ENCODE assay signal across 12 cellular contexts in genomic region chr2:55581875-55582547, GRCh38. TPM values are rescaled to one million over a fixed set of nuclear protein-coding genes. Genes with fewer than 3 reads are reported as not detected.
A peak's percentile ranks its signal among the peaks of the same experiment; 100 is the strongest.
DNase-seq lines count a peak whose midpoint lies in the region; ATAC-seq and TF ChIP-seq lines count a peak whose summit lies in the region.
"Had no signal": no experiment of that assay in that cellular context is flagged by ENCODE, and none has a peak within 500 bp of the region (broad histone marks: within the 10 kb centered on the region; RNA-seq: fewer than 3 reads in every experiment).

No MANE protein-coding gene starts in this region.

- TF ChIP-seq POLR2A in adrenal gland (IDR thresholded peaks at IDR 0.05), result no peak
- TF ChIP-seq POLR2A in thyroid gland (IDR thresholded peaks at IDR 0.05), result no peak

- CTCF ChIA-PET in activated naive CD4-positive, alpha-beta T cell treated with anti-CD3 and anti-CD28 coated beads for 36 hours (lab: Charles Lee), result interaction anchor here (0.8 to 1.2 kb wide), 2 partner anchors 16 to 645 kb away, joined by 3 to 4 read pairs; no protein-coding TSS in a partner anchor
- CTCF ChIA-PET in HEK293T (lab: Yijun Ruan, JAX), result no interaction called here

- TF ChIP-seq CTCF in adrenal gland (IDR thresholded peaks at IDR 0.05) (no peak), thyroid gland (IDR thresholded peaks at IDR 0.05) (no peak)

- ATAC-seq in GM21786 (IDR thresholded peaks at IDR 0.05; ENCODE audit: unreplicated experiment), result no peak

- POLR2A ChIA-PET in HEK293T (lab: Yijun Ruan, JAX), result no interaction called here

- peak overlapping the region; percentile 18 for H3K27ac Mint-ChIP-seq in activated naive CD4-positive, alpha-beta T cell treated with anti-CD3 and anti-CD28 coated beads for 36 hours

- H3K27ac ChIP-seq in adrenal gland (peak overlapping the region in 3 of 5 donors; percentile 10 to 45 (median 35)), thyroid gland (peak overlapping the region; percentile 6 to 19 (median 9))
- H3K27ac ChIP-seq: A549, neutrophil had no signal

- H3K27me3 ChIP-seq in adrenal gland, result no peaks in the 10 kb centered on the region
- H3K27me3 ChIP-seq in thyroid gland, result no peaks in the 10 kb centered on the region
- H3K27me3 ChIP-seq: neutrophil had no signal

- H3K36me3 ChIP-seq in adrenal gland (replicated peaks in 1 of 2) (peaks cover 0 to 30% of the 10 kb centered on the region in 2 donors), thyroid gland (peaks cover 0 to 3% of the 10 kb centered on the region in 2 donors)

- 36 to 38% (median 37%) methylated on average over 4 of the region's 4 CpGs for WGBS in adrenal gland, 4 donors
- 53 to 57% methylated on average over 4 of the region's 4 CpGs for WGBS in thyroid gland, 2 donors

- peaks cover 35% of the 10 kb centered on the region for H3K4me1 Mint-ChIP-seq in activated naive CD4-positive, alpha-beta T cell treated with anti-CD3 and anti-CD28 coated beads for 36 hours (ENCODE audit: low read depth)

- H3K4me3 ChIP-seq in adrenal gland, result no peak overlapping the region
- H3K4me3 ChIP-seq in thyroid gland (replicated peaks in 1 of 3), result no peak overlapping the region
- H3K4me3 ChIP-seq: A549 had no signal

- no peaks in the 10 kb centered on the region for H3K9me3 Mint-ChIP-seq in activated naive CD4-positive, alpha-beta T cell treated with anti-CD3 and anti-CD28 coated beads for 36 hours

- H3K4me3 Mint-ChIP-seq in activated naive CD4-positive, alpha-beta T cell treated with anti-CD3 and anti-CD28 coated beads for 36 hours, result no peak overlapping the region

- H3K27me3 Mint-ChIP-seq in activated naive CD4-positive, alpha-beta T cell treated with anti-CD3 and anti-CD28 coated beads for 36 hours (ENCODE audit: low read depth), result no peaks in the 10 kb centered on the region

- intact Hi-C loops in activated naive CD4-positive, alpha-beta T cell treated with anti-CD3 and anti-CD28 coated beads for 36 hours (cut with micrococcal nuclease), result loop anchor here (5.0 kb wide), 1 partner anchor 35 kb away; the partner anchor contains the start of gene PPP4R3B
- intact Hi-C loops in adrenal gland (cut with DNase I) (no loop called here), thyroid gland (cut with DNase I) (no loop called here)

- H3K4me1 ChIP-seq in adrenal gland (replicated peaks in 1 of 2) (peaks cover 5 to 32% of the 10 kb centered on the region in 2 donors), thyroid gland (peaks cover 9 to 16% of the 10 kb centered on the region in 2 donors)

- DNase-seq in activated naive CD4-positive, alpha-beta T cell treated with anti-CD3 and anti-CD28 coated beads for 36 hours, result no peak
- no peak for DNase-seq in activated naive CD4-positive, alpha-beta T cell (lab: John Stamatoyannopoulos, UW)
- peak; percentile 31 to 76 (median 71) for DNase-seq in adrenal gland
- peak; percentile 52 for DNase-seq in iris pigment epithelial cell (ENCODE audit: low read depth)
- DNase-seq in thyroid gland, result peak; percentile 81
- no peak for DNase-seq in stimulated activated CD8-positive, alpha-beta memory T cell treated with anti-CD3 and anti-CD28 coated beads, Interleukin-4, amount 100 ng/mL, for 48 hours
- DNase-seq in HEK293T (ENCODE audit: extremely low spot score), result no peak
- DNase-seq: activated T-cell treated with anti-CD3 and anti-CD28 coated beads, Interleukin-2, amount 50 U/mL, for 1 hour; DND-41 had no signal

- peaks cover 20% of the 10 kb centered on the region for H3K36me3 Mint-ChIP-seq in activated naive CD4-positive, alpha-beta T cell treated with anti-CD3 and anti-CD28 coated beads for 36 hours (ENCODE audit: low read depth)

- H3K9me3 ChIP-seq in adrenal gland (replicated peaks in 1 of 3), result no peaks in the 10 kb centered on the region
- H3K9me3 ChIP-seq in thyroid gland, result no peaks in the 10 kb centered on the region
- H3K9me3 ChIP-seq: A549, neutrophil had no signal

TF ChIP-seq in HEK293T, 16 proteins besides CTCF, POLR2A, EP300 and RAD21:
- TF ChIP-seq FOXK2 (IDR thresholded peaks at IDR 0.05) (no peak), FOXM1 (IDR thresholded peaks at IDR 0.05; ENCODE audit: borderline replicate concordance) (no peak), SUZ12 (IDR thresholded peaks at IDR 0.05) (no peak), CTBP1 (IDR thresholded peaks at IDR 0.05; ENCODE audit: borderline replicate concordance) (no peak), ZNF384 (IDR thresholded peaks at IDR 0.05) (no peak), FOXA1 (IDR thresholded peaks at IDR 0.05) (no peak), BHLHE40 (IDR thresholded peaks at IDR 0.05; ENCODE audit: borderline replicate concordance) (no peak), ELF4 (IDR thresholded peaks at IDR 0.05) (no peak), PKNOX1 (IDR thresholded peaks at IDR 0.05) (no peak), ARNT (IDR thresholded peaks at IDR 0.05) (no peak), TARDBP (IDR thresholded peaks at IDR 0.05) (no peak), L3MBTL2 (conservative IDR thresholded peaks at IDR 0.05) (no peak), LEF1 (IDR thresholded peaks at IDR 0.05; ENCODE audit: borderline replicate concordance) (no peak)

RNA-seq across cellular contexts. Expression of gene PPP4R3B, which starts 35.4 kb away (rescaled TPM):
- 10 to 100 TPM; 55.4 to 57.2 TPM for total RNA-seq in activated naive CD4-positive, alpha-beta T cell treated with anti-CD3 and anti-CD28 coated beads for 36 hours
- total RNA-seq in adrenal gland (10 to 100 TPM; 47.3 to 89.2 (median 72.0) TPM), thyroid gland (10 to 100 TPM; 76.2 to 88.0 (median 82.6) TPM)
- polyA plus RNA-seq in adrenal gland, result 10 to 100 TPM; 22.8 to 75.8 (median 22.9) TPM

Comparison
In these comparisons a context has a peak if more than half of its experiments do, and no peak if none do; other contexts are left out.
1. DNase-seq: peak in adrenal gland (7 of 7), iris pigment epithelial cell (single experiment) and thyroid gland (2 of 2); none in activated naive CD4-positive, alpha-beta T cell treated with anti-CD3 and anti-CD28 coated beads for 36 hours (single experiment), activated naive CD4-positive, alpha-beta T cell (0 of 4), stimulated activated CD8-positive, alpha-beta memory T cell treated with anti-CD3 and anti-CD28 coated beads, Interleukin-4, amount 100 ng/mL, for 48 hours (single experiment) and HEK293T (single experiment).